ENCODE assay signal across 16 cellular contexts in genomic region chr16:78538919-78539318, GRCh38.
"Had no signal": no experiment of that assay in that cellular context is flagged by ENCODE, and none has a peak within 500 bp of the region (broad histone marks: within the 10 kb centered on the region; RNA-seq: fewer than 3 reads in every experiment).

No MANE protein-coding gene starts in this region.

- H3K4me1 ChIP-seq: esophagus muscularis mucosa, parathyroid adenoma, sigmoid colon, tibial artery had no signal

- H3K4me3 ChIP-seq: coronary artery, esophagus muscularis mucosa, sigmoid colon, tibial artery had no signal

- H3K9me3 ChIP-seq: esophagus muscularis mucosa, sigmoid colon, tibial artery had no signal

- H3K9ac ChIP-seq: parathyroid adenoma had no signal

- H3K27me3 ChIP-seq: brain microvascular endothelial cell, esophagus muscularis mucosa, sigmoid colon, tibial artery had no signal

- ATAC-seq: activated T-cell treated with anti-CD3 and anti-CD28 coated beads, Interleukin-2, amount 50 U/mL, for 4 hours; naive thymus-derived CD8-positive, alpha-beta T cell; stimulated activated memory B cell treated with anti-CD40 and anti-IgM and Interleukin-4, amounts not matched to agents 10 μg/mL and 1 μg/mL and 100 μg/mL, for 72 hours had no signal

- H3K27ac ChIP-seq: brain microvascular endothelial cell, coronary artery, esophagus muscularis mucosa, parathyroid adenoma, sigmoid colon, tibial artery had no signal

- H3K36me3 ChIP-seq: brain microvascular endothelial cell, esophagus muscularis mucosa, sigmoid colon, tibial artery had no signal

- DNase-seq: activated CD4-positive, alpha-beta T cell treated with anti-CD3 and anti-CD28 coated beads, Interleukin-2, amount 10 ng/mL, durations not matched to agents 24 days and 14 days; activated CD8-positive, alpha-beta memory T cell treated with anti-CD3 and anti-CD28 coated beads, Interleukin-2, amount 50 U/mL, for 4 hours; activated naive CD4-positive, alpha-beta T cell treated with anti-CD3 and anti-CD28 coated beads for 36 hours; activated T-cell treated with anti-CD3 and anti-CD28 coated beads, Interleukin-2, amount 50 U/mL, for 4 hours; aorta; brain microvascular endothelial cell; mesendoderm; naive thymus-derived CD8-positive, alpha-beta T cell; sigmoid colon; stimulated activated CD4-positive, alpha-beta T cell treated with anti-CD3 and anti-CD28 coated beads, Interleukin-4, amount 100 ng/mL, for 24 hours; T-helper 9 cell; tibial artery had no signal

- H2AFZ ChIP-seq: parathyroid adenoma had no signal
